Comparison of ENCODE assay signal across 1 cellular context in genomic region chr1:152968248-152968647, GRCh38.
TF ChIP-seq lines count a peak whose summit lies in the region.

No MANE protein-coding gene starts in this region.

TF ChIP-seq in GM12878, 131 proteins besides CTCF, POLR2A, EP300 and RAD21 (continued from another document):
- TF ChIP-seq ZBTB40 (IDR thresholded peaks at IDR 0.05; ENCODE audit: borderline replicate concordance): no peak
- no peak for TF ChIP-seq CHD1 (IDR thresholded peaks at IDR 0.05; ENCODE audit: low read depth, low read length)
- TF ChIP-seq TBL1XR1 (IDR thresholded peaks at IDR 0.05; ENCODE audit: low read depth, low read length): no peak
- no peak for TF ChIP-seq REST (IDR thresholded peaks at IDR 0.05; ENCODE audit: low read depth, low read length)
- TF ChIP-seq E2F8 (IDR thresholded peaks at IDR 0.05; ENCODE audit: low read depth, partially characterized antibody): no peak
- TF ChIP-seq RELB (IDR thresholded peaks at IDR 0.05; ENCODE audit: low read depth): no peak
- TF ChIP-seq SREBF1 (IDR thresholded peaks at IDR 0.05; ENCODE audit: low read length): no peak
- TF ChIP-seq ZNF217 (IDR thresholded peaks at IDR 0.05): no peak
- no peak for TF ChIP-seq MEF2A (IDR thresholded peaks at IDR 0.05; ENCODE audit: insufficient read depth, low read depth, low read length)
- TF ChIP-seq USF1 (IDR thresholded peaks at IDR 0.05; ENCODE audit: borderline replicate concordance, extremely low read length, insufficient read depth, low read depth, low read length): peak; percentile 78
- no peak for TF ChIP-seq SMAD5 (IDR thresholded peaks at IDR 0.05; ENCODE audit: low read depth)
- TF ChIP-seq CHD2 (IDR thresholded peaks at IDR 0.05; ENCODE audit: borderline replicate concordance, low read depth, low read length): no peak
- TF ChIP-seq BHLHE40 (IDR thresholded peaks at IDR 0.05; ENCODE audit: borderline replicate concordance in 1 of 2, low read depth in 2 of 2, low read length in 1 of 2): peak; percentile 82 to 87; a peak in 3 of 4 replicates
- no peak for TF ChIP-seq ZNF622 (IDR thresholded peaks at IDR 0.05)
- TF ChIP-seq ZBTB4 (CRISPR knock-in tag; IDR thresholded peaks at IDR 0.05): no peak
- no peak for TF ChIP-seq NFIC (IDR thresholded peaks at IDR 0.05; ENCODE audit: low read depth, low read length)
- no peak for TF ChIP-seq IKZF2 (IDR thresholded peaks at IDR 0.05)
